Comparison of ENCODE assay signal across 8 cellular contexts in the genomic region with DNA sequence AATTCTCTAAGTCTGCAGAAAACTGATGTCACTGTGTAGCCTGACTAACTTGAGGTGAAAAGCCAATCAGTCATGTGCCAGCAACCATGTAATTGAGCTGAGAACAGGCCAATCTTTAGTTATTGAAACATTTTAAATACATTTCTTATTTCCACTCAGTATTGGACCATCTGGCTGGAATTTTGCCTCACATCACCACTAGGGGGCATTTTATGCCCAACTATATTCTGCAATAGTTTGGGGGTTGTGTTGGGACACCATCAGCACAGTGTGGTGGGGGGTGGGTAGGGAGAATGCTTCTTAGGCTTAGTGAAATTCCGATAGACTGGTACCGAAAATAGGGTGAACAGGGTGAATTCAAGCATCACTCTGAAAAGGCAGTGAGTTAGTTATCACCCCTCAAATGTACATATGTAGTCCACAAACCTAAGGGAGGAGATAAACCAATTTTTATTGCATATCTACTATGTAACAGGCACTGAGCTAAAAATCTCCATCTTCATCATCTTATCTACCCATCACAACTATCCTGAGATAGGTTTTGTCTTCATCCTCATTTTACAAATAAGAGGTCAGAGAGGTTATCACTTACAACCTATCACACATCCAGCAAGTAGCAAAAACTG. TPM values are rescaled to one million over a fixed set of nuclear protein-coding genes. Genes with fewer than 3 reads are reported as not detected.
A peak's percentile ranks its signal among the peaks of the same experiment; 100 is the strongest.
DNase-seq lines count a peak whose midpoint lies in the region; ATAC-seq and TF ChIP-seq lines count a peak whose summit lies in the region.

No MANE protein-coding gene starts in this region.

- ATAC-seq in GM21423 (IDR thresholded peaks at IDR 0.05; ENCODE audit: unreplicated experiment): peak; percentile 79

- H3K4me3 ChIP-seq in Karpas-422 (ENCODE audit: low read length) (no peak overlapping the region), astrocyte of the spinal cord (ENCODE audit: low read depth, low read length) (no peak overlapping the region)

- H3K9me2 ChIP-seq in Karpas-422 (replicated peaks; ENCODE audit: insufficient read depth, low read length): no peaks in the 10 kb centered on the region

- H3K9me3 ChIP-seq in Karpas-422 (ENCODE audit: low read length): no peaks in the 10 kb centered on the region

- no peaks in the 10 kb centered on the region for H3K36me3 ChIP-seq in Karpas-422 (ENCODE audit: insufficient read depth, low read length)

- H3K4me3 Mint-ChIP-seq in mesothelial cell of epicardium: no peak overlapping the region

- no peaks in the 10 kb centered on the region for H3K4me1 ChIP-seq in Karpas-422 (ENCODE audit: low read length)

- H3K79me2 ChIP-seq in Karpas-422 (ENCODE audit: low read length): no peaks in the 10 kb centered on the region

- intact Hi-C loops in posterior vena cava (cut with DNase I): no loop called here

- H3K4me2 ChIP-seq in Karpas-422 (ENCODE audit: low read depth, low read length, poor library complexity, severe bottlenecking): no peak overlapping the region

- no peak overlapping the region for H2AFZ ChIP-seq in Karpas-422 (ENCODE audit: low read length)

- no peak overlapping the region for H3K9ac ChIP-seq in Karpas-422 (ENCODE audit: low read length)

- in situ Hi-C loops in astrocyte of the spinal cord (cut with HindIII; ENCODE audit: low sequenced_read_pairs): no loop called here

- DNase-seq in NCI-H2196 (lab: John Stamatoyannopoulos, UW; ENCODE audit: unreplicated experiment) (peak; percentile 19), NCI-H2196 treated with DMSO at 0.1 percent for 48 hours (lab: John Stamatoyannopoulos, UW; ENCODE audit: unreplicated experiment) (no peak), Karpas-422 (peak; percentile 72), astrocyte of the spinal cord (ENCODE audit: low read depth, low spot score) (peak; percentile 7), mesothelial cell of epicardium (ENCODE audit: low spot score in 2 of 2, unreplicated experiment in 2 of 2) (no peak), posterior vena cava (ENCODE audit: low spot score) (no peak), CD1c-positive myeloid dendritic cell (ENCODE audit: extremely low spot score) (no peak)

- no peaks in the 10 kb centered on the region for H4K20me1 ChIP-seq in Karpas-422 (ENCODE audit: insufficient read depth, low read depth, low read length)

- no peak overlapping the region for H3K27ac ChIP-seq in Karpas-422 (ENCODE audit: low read length)

- no peaks in the 10 kb centered on the region for H3K4me1 Mint-ChIP-seq in mesothelial cell of epicardium

- H3K27me3 ChIP-seq in Karpas-422 (ENCODE audit: low read length): no peaks in the 10 kb centered on the region

- no peaks in the 10 kb centered on the region for H3K36me3 Mint-ChIP-seq in mesothelial cell of epicardium

- no peaks in the 10 kb centered on the region for H3K27me3 Mint-ChIP-seq in mesothelial cell of epicardium (ENCODE audit: low read depth)

- no peaks in the 10 kb centered on the region for H3K9me3 Mint-ChIP-seq in mesothelial cell of epicardium

- TF ChIP-seq CTCF in astrocyte of the spinal cord (IDR thresholded peaks at IDR 0.05; ENCODE audit: low read depth, low read length): peak; percentile 60
- TF ChIP-seq CTCF in mesothelial cell of epicardium (IDR thresholded peaks at IDR 0.05; ENCODE audit: unreplicated experiment): peak; percentile 77

- H3K27ac Mint-ChIP-seq in mesothelial cell of epicardium: no peak overlapping the region

RNA-seq across cellular contexts. Expression of a gene that starts 17.8 kb away (rescaled TPM):
- total RNA-seq in Karpas-422 (2014; rRNA removed; shearing (Covaris generic); ENCODE audit: low replicate concordance): not detected in 2 replicates
- total RNA-seq in mesothelial cell of epicardium: not detected in 3 replicates
- total RNA-seq in posterior vena cava: not detected

Comparison
In these comparisons a context has a peak if more than half of its experiments do, and no peak if none do; other contexts are left out.
1. DNase-seq: peak in NCI-H2196 (single experiment), Karpas-422 (single experiment) and astrocyte of the spinal cord (single experiment); none in NCI-H2196 treated with DMSO at 0.1 percent for 48 hours (single experiment), mesothelial cell of epicardium (0 of 2), posterior vena cava (single experiment) and CD1c-positive myeloid dendritic cell (single experiment).